In genomic region chr5:122144236-122144635, GRCh38 we compare ENCODE assay signal across 13 cellular contexts.
"Had no signal": no experiment of that assay in that cellular context is flagged by ENCODE, and none has a peak within 500 bp of the region (broad histone marks: within the 10 kb centered on the region; RNA-seq: fewer than 3 reads in every experiment).

No MANE protein-coding gene starts in this region.

- H3K27me3 ChIP-seq: ascending aorta, cardiac muscle cell, gastroesophageal sphincter, neural progenitor cell, pancreas, tibial artery, uterus had no signal

- H3K9ac ChIP-seq: neural progenitor cell had no signal

- H3K4me1 ChIP-seq: ascending aorta, pancreas, tibial artery, uterus had no signal

- H3K9me3 ChIP-seq: ascending aorta, gastroesophageal sphincter, pancreas, tibial artery, uterus had no signal

- ATAC-seq: gastroesophageal sphincter, pancreas had no signal

- H3K36me3 ChIP-seq: ascending aorta, cardiac muscle cell, gastroesophageal sphincter, neural progenitor cell, pancreas, tibial artery, uterus had no signal

- H3K4me3 ChIP-seq: ascending aorta, cardiac muscle cell, gastroesophageal sphincter, neural progenitor cell, pancreas, tibial artery, uterus had no signal

- DNase-seq: activated CD4-positive, alpha-beta memory T cell treated with anti-CD3 and anti-CD28 coated beads for 36 hours; activated CD4-positive, alpha-beta T cell treated with anti-CD3 and anti-CD28 coated beads for 1 hour; activated naive CD8-positive, alpha-beta T cell treated with anti-CD3 and anti-CD28 coated beads, Interleukin-2, amount 10 ng/mL, durations not matched to agents 7 days and 5 days; activated T-cell treated with anti-CD3 and anti-CD28 coated beads, Interleukin-2, amount 50 U/mL, for 48 hours; effector CD4-positive, alpha-beta T cell; mesendoderm; pancreas; tibial artery; uterus had no signal
